16 cellular contexts compared by ENCODE assay signal in the genomic region with DNA sequence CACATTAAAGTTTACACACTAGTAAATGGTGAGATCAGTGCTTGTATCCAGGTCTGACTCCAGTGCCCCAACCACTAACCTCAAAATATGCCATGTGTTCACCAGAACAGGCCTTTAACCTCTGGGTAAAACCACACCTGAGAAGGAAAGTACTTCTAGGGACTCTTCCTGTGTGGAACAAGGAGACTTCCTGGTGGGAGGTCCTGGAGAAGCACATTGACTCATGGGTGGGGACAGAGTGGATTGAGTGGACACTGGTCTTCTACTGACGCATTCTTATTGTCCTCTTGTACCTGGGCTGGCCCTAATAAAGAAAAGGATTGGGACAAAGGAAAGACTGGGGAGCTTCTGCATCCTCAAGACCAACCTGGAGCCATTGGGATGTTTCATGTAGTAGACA. TPM values are rescaled to one million over a fixed set of nuclear protein-coding genes. Genes with fewer than 3 reads are reported as not detected.
A peak's percentile ranks its signal among the peaks of the same experiment; 100 is the strongest.
DNase-seq lines count a peak whose midpoint lies in the region; ATAC-seq and TF ChIP-seq lines count a peak whose summit lies in the region.
"Had no signal": no experiment of that assay in that cellular context is flagged by ENCODE, and none has a peak within 500 bp of the region (broad histone marks: within the 10 kb centered on the region; RNA-seq: fewer than 3 reads in every experiment).

No MANE protein-coding gene starts in this region.

- no peak overlapping the region for H3K4ac ChIP-seq in mesenchymal stem cell (ENCODE audit: low read depth in 1 of 2, low read length in 2 of 2)

- no peak overlapping the region for H4K91ac ChIP-seq in mesenchymal stem cell (ENCODE audit: low read length)

- H3K9me3 ChIP-seq in mesenchymal stem cell (ENCODE audit: control insufficient read depth, low read length), result no peaks in the 10 kb centered on the region
- H3K9me3 ChIP-seq: BLaER1, Caco-2 had no signal

- no peak overlapping the region for H3K4me2 ChIP-seq in mesenchymal stem cell (ENCODE audit: low read length, poor library complexity, severe bottlenecking)
- H3K4me2 ChIP-seq: BLaER1 had no signal

- H3K23ac ChIP-seq in mesenchymal stem cell (ENCODE audit: low read length in 2 of 2), result no peak overlapping the region

- no peak overlapping the region for H3K18ac ChIP-seq in mesenchymal stem cell (ENCODE audit: low read depth in 1 of 2, low read length in 2 of 2)

- H2BK5ac ChIP-seq in mesenchymal stem cell (ENCODE audit: low read depth, low read length, poor library complexity, severe bottlenecking), result no peak overlapping the region

- H2AFZ ChIP-seq in mesenchymal stem cell (ENCODE audit: low read depth, low read length), result no peak overlapping the region

- H3K4me3 ChIP-seq in coronary artery, result no peak overlapping the region
- H3K4me3 ChIP-seq in mesenchymal stem cell (ENCODE audit: insufficient read depth in 1 of 2, low read depth in 1 of 2, low read length in 2 of 2), result peak overlapping the region in 1 of 2 experiments; percentile 26
- H3K4me3 ChIP-seq: BLaER1 had no signal

- H2BK15ac ChIP-seq in mesenchymal stem cell (ENCODE audit: low read depth, poor library complexity, severe bottlenecking), result no peak overlapping the region

- TF ChIP-seq CTCF in coronary artery (IDR thresholded peaks at IDR 0.05), result no peak
- TF ChIP-seq CTCF in type B pancreatic cell (conservative IDR thresholded peaks at IDR 0.05), result no peak

- DNase-seq in activated CD8-positive, alpha-beta memory T cell treated with anti-CD3 and anti-CD28 coated beads, Interleukin-2, amount 10 ng/mL, durations not matched to agents 7 days and 5 days, result peak; percentile 31
- DNase-seq in activated CD8-positive, alpha-beta memory T cell treated with anti-CD3 and anti-CD28 coated beads, Interleukin-2, amount 50 U/mL, for 4 hours, result no peak
- peak; percentile 7 for DNase-seq in coronary artery (ENCODE audit: low spot score)
- no peak for DNase-seq in mesenchymal stem cell
- DNase-seq in type B pancreatic cell (ENCODE audit: extremely low spot score, unreplicated experiment), result peak; percentile 4
- DNase-seq in NCI-H226, result no peak
- no peak for DNase-seq in occipital lobe (lab: John Stamatoyannopoulos, UW)
- DNase-seq: 8988T; AML-193; Caco-2; CD8-positive, alpha-beta memory T cell; DND-41; GDM1; GOT3; H9 had no signal

- 88% methylated on average over 1 of the region's 1 CpG for WGBS in mesenchymal stem cell

- H3K4me3 Mint-ChIP-seq in activated CD8-positive, alpha-beta memory T cell treated with anti-CD3 and anti-CD28 coated beads, Interleukin-2, amount 10 ng/mL, durations not matched to agents 7 days and 5 days, result no peak overlapping the region
- H3K4me3 Mint-ChIP-seq in type B pancreatic cell, result no peak overlapping the region
- H3K4me3 Mint-ChIP-seq: CD8-positive, alpha-beta memory T cell; H9 had no signal

- no peak overlapping the region for H2BK120ac ChIP-seq in mesenchymal stem cell (ENCODE audit: low read depth, low read length)

- no peak overlapping the region for H2BK12ac ChIP-seq in mesenchymal stem cell (ENCODE audit: low read length in 2 of 2)

- peaks cover 3% of the 10 kb centered on the region for H3K4me1 Mint-ChIP-seq in activated CD8-positive, alpha-beta memory T cell treated with anti-CD3 and anti-CD28 coated beads, Interleukin-2, amount 10 ng/mL, durations not matched to agents 7 days and 5 days
- peaks cover 33% of the 10 kb centered on the region for H3K4me1 Mint-ChIP-seq in type B pancreatic cell (ENCODE audit: unreplicated experiment)

- H3K9ac ChIP-seq in mesenchymal stem cell (ENCODE audit: low read length), result peak overlapping the region; percentile 76
- H3K9ac ChIP-seq: BLaER1 had no signal

- H3K27me3 Mint-ChIP-seq in activated CD8-positive, alpha-beta memory T cell treated with anti-CD3 and anti-CD28 coated beads, Interleukin-2, amount 10 ng/mL, durations not matched to agents 7 days and 5 days, result peaks cover 6% of the 10 kb centered on the region
- H3K27me3 Mint-ChIP-seq in type B pancreatic cell, result no peaks in the 10 kb centered on the region

- no peaks in the 10 kb centered on the region for H3K36me3 Mint-ChIP-seq in activated CD8-positive, alpha-beta memory T cell treated with anti-CD3 and anti-CD28 coated beads, Interleukin-2, amount 10 ng/mL, durations not matched to agents 7 days and 5 days
- no peaks in the 10 kb centered on the region for H3K36me3 Mint-ChIP-seq in type B pancreatic cell

- no peaks in the 10 kb centered on the region for H3K36me3 ChIP-seq in mesenchymal stem cell (ENCODE audit: control insufficient read depth in 1 of 2, insufficient read depth in 2 of 2, low read depth in 1 of 2, low read length in 2 of 2)
- H3K36me3 ChIP-seq: BLaER1 had no signal

- no peak overlapping the region for H3K27ac Mint-ChIP-seq in activated CD8-positive, alpha-beta memory T cell treated with anti-CD3 and anti-CD28 coated beads, Interleukin-2, amount 10 ng/mL, durations not matched to agents 7 days and 5 days
- H3K27ac Mint-ChIP-seq in type B pancreatic cell, result no peak overlapping the region
- H3K27ac Mint-ChIP-seq: CD8-positive, alpha-beta memory T cell; H9 had no signal

- H3K27me3 ChIP-seq in mesenchymal stem cell (ENCODE audit: control insufficient read depth in 1 of 2, insufficient read depth in 1 of 2, low read length in 2 of 2), result peaks cover 0 to 33% of the 10 kb centered on the region in 2 experiments
- H3K27me3 ChIP-seq: BLaER1 had no signal

- no peak overlapping the region for H3K14ac ChIP-seq in mesenchymal stem cell (ENCODE audit: low read length in 2 of 2)

- H3K27ac ChIP-seq in coronary artery (no peak overlapping the region), mesenchymal stem cell (ENCODE audit: low read length, poor library complexity, severe bottlenecking) (no peak overlapping the region)
- H3K27ac ChIP-seq: BLaER1 had no signal

- H4K8ac ChIP-seq in mesenchymal stem cell (ENCODE audit: low read length), result no peak overlapping the region

- no peaks in the 10 kb centered on the region for H3K9me3 Mint-ChIP-seq in activated CD8-positive, alpha-beta memory T cell treated with anti-CD3 and anti-CD28 coated beads, Interleukin-2, amount 10 ng/mL, durations not matched to agents 7 days and 5 days (ENCODE audit: low read depth)
- no peaks in the 10 kb centered on the region for H3K9me3 Mint-ChIP-seq in type B pancreatic cell
- H3K9me3 Mint-ChIP-seq: CD8-positive, alpha-beta memory T cell; H9 had no signal

- peaks cover 4% of the 10 kb centered on the region for H3K4me1 ChIP-seq in mesenchymal stem cell (ENCODE audit: control insufficient read depth, insufficient read depth, low read depth, low read length)

- CTCF ChIA-PET in activated CD8-positive, alpha-beta memory T cell treated with anti-CD3 and anti-CD28 coated beads, Interleukin-2, amount 10 ng/mL, durations not matched to agents 7 days and 5 days (lab: Charles Lee), result no interaction called here

- no peak for ATAC-seq in activated CD8-positive, alpha-beta memory T cell treated with anti-CD3 and anti-CD28 coated beads, Interleukin-2, amount 10 ng/mL, durations not matched to agents 7 days and 5 days

- no peaks in the 10 kb centered on the region for H3K79me1 ChIP-seq in mesenchymal stem cell (replicated peaks; ENCODE audit: low read length, poor library complexity, severe bottlenecking)

- H2AK5ac ChIP-seq in mesenchymal stem cell (ENCODE audit: low read length, severe bottlenecking), result no peak overlapping the region

RNA-seq across cellular contexts. Expression of a gene that starts 43.4 kb away (rescaled TPM):
- total RNA-seq in activated CD8-positive, alpha-beta memory T cell treated with anti-CD3 and anti-CD28 coated beads, Interleukin-2, amount 10 ng/mL, durations not matched to agents 7 days and 5 days, result not detected
- 40.8 TPM for polyA plus RNA-seq in mesenchymal stem cell (2013, experiment 1 of 2)
- 41.1 TPM for polyA plus RNA-seq in mesenchymal stem cell (2013, experiment 2 of 2)
- 5.4 and 20.6 TPM in 2 replicates for total RNA-seq in type B pancreatic cell (ENCODE audit: low replicate concordance)
- 2.7 TPM for total RNA-seq in occipital lobe
- total RNA-seq: Caco-2; CD8-positive, alpha-beta memory T cell had no signal
- polyA plus RNA-seq: CD8-positive, alpha-beta memory T cell had no signal

Comparison
In these comparisons a context has a peak if more than half of its experiments do, and no peak if none do; other contexts are left out.
1. DNase-seq: peak in activated CD8-positive, alpha-beta memory T cell treated with anti-CD3 and anti-CD28 coated beads, Interleukin-2, amount 10 ng/mL, durations not matched to agents 7 days and 5 days (single experiment), coronary artery (single experiment) and type B pancreatic cell (single experiment); none in activated CD8-positive, alpha-beta memory T cell treated with anti-CD3 and anti-CD28 coated beads, Interleukin-2, amount 50 U/mL, for 4 hours (single experiment), mesenchymal stem cell (single experiment), NCI-H226 (single experiment) and occipital lobe (single experiment).